In genomic region chr17:63445065-63445464, GRCh38 we compare ENCODE assay signal across 9 cellular contexts. TPM values are rescaled to one million over a fixed set of nuclear protein-coding genes. Genes with fewer than 3 reads are reported as not detected.
A peak's percentile ranks its signal among the peaks of the same experiment; 100 is the strongest.
DNase-seq lines count a peak whose midpoint lies in the region; ATAC-seq lines count a peak whose summit lies in the region.
"Had no signal": no experiment of that assay in that cellular context is flagged by ENCODE, and none has a peak within 500 bp of the region (broad histone marks: within the 10 kb centered on the region; RNA-seq: fewer than 3 reads in every experiment).

No MANE protein-coding gene starts in this region.

- peaks cover 26% of the 10 kb centered on the region for H3K4me1 Mint-ChIP-seq in activated CD4-positive, alpha-beta T cell treated with anti-CD3 and anti-CD28 coated beads for 36 hours
- H3K4me1 Mint-ChIP-seq in activated CD8-positive, alpha-beta T cell treated with anti-CD3 and anti-CD28 coated beads, Interleukin-2, amount 10 ng/mL, durations not matched to agents 7 days and 5 days (ENCODE audit: low read depth), result peaks cover 34% of the 10 kb centered on the region
- peaks cover 47% of the 10 kb centered on the region for H3K4me1 Mint-ChIP-seq in stimulated activated effector memory CD8-positive, alpha-beta T cell treated with anti-CD3 and anti-CD28 coated beads, Interleukin-12 subunit alpha, Interleukin-12 subunit beta, amount 100 ng/mL, for 72 hours

- no peaks in the 10 kb centered on the region for H3K9me3 ChIP-seq in iPS-18c (ENCODE audit: control insufficient read depth, insufficient read depth, low read length)
- H3K9me3 ChIP-seq: BLaER1 had no signal

- ATAC-seq in activated CD4-positive, alpha-beta T cell treated with anti-CD3 and anti-CD28 coated beads for 36 hours, result no peak
- no peak for ATAC-seq in activated CD8-positive, alpha-beta T cell treated with anti-CD3 and anti-CD28 coated beads, Interleukin-2, amount 10 ng/mL, durations not matched to agents 7 days and 5 days
- no peak for ATAC-seq in stimulated activated effector memory CD8-positive, alpha-beta T cell treated with anti-CD3 and anti-CD28 coated beads, Interleukin-12 subunit alpha, Interleukin-12 subunit beta, amount 100 ng/mL, for 72 hours
- ATAC-seq in GM21619 (IDR thresholded peaks at IDR 0.05; ENCODE audit: unreplicated experiment), result no peak

- H3K36me3 Mint-ChIP-seq in activated CD4-positive, alpha-beta T cell treated with anti-CD3 and anti-CD28 coated beads for 36 hours (ENCODE audit: low read depth), result no peaks in the 10 kb centered on the region
- H3K36me3 Mint-ChIP-seq in activated CD8-positive, alpha-beta T cell treated with anti-CD3 and anti-CD28 coated beads, Interleukin-2, amount 10 ng/mL, durations not matched to agents 7 days and 5 days (ENCODE audit: low read depth), result no peaks in the 10 kb centered on the region
- H3K36me3 Mint-ChIP-seq in stimulated activated effector memory CD8-positive, alpha-beta T cell treated with anti-CD3 and anti-CD28 coated beads, Interleukin-12 subunit alpha, Interleukin-12 subunit beta, amount 100 ng/mL, for 72 hours, result peaks cover 12% of the 10 kb centered on the region

- CTCF ChIA-PET in activated CD4-positive, alpha-beta T cell treated with anti-CD3 and anti-CD28 coated beads for 36 hours (lab: Charles Lee), result interaction anchor here (0.8 to 3.1 kb wide), 4 partner anchors 17 to 167 kb away, joined by 3 to 19 read pairs (median 9); no protein-coding TSS in a partner anchor
- CTCF ChIA-PET in activated CD8-positive, alpha-beta T cell treated with anti-CD3 and anti-CD28 coated beads, Interleukin-2, amount 10 ng/mL, durations not matched to agents 7 days and 5 days (lab: Charles Lee), result interaction anchor here (0.9 to 3.8 kb wide), 11 partner anchors 9 to 177 kb away, joined by 3 to 20 read pairs (median 3); partner anchors contain the start of gene MAP3K3

- H3K4me3 ChIP-seq in iPS-18c (ENCODE audit: insufficient read depth, low read depth, low read length), result peak overlapping the region; percentile 64; the same call in 1 of the 2 replicates

- H3K27ac Mint-ChIP-seq in activated CD4-positive, alpha-beta T cell treated with anti-CD3 and anti-CD28 coated beads for 36 hours, result no peak overlapping the region
- H3K27ac Mint-ChIP-seq in activated CD8-positive, alpha-beta T cell treated with anti-CD3 and anti-CD28 coated beads, Interleukin-2, amount 10 ng/mL, durations not matched to agents 7 days and 5 days, result no peak overlapping the region
- H3K27ac Mint-ChIP-seq in stimulated activated effector memory CD8-positive, alpha-beta T cell treated with anti-CD3 and anti-CD28 coated beads, Interleukin-12 subunit alpha, Interleukin-12 subunit beta, amount 100 ng/mL, for 72 hours, result peak overlapping the region; percentile 91

- H3K27me3 Mint-ChIP-seq in activated CD4-positive, alpha-beta T cell treated with anti-CD3 and anti-CD28 coated beads for 36 hours, result peaks cover 3% of the 10 kb centered on the region
- peaks cover 18% of the 10 kb centered on the region for H3K27me3 Mint-ChIP-seq in activated CD8-positive, alpha-beta T cell treated with anti-CD3 and anti-CD28 coated beads, Interleukin-2, amount 10 ng/mL, durations not matched to agents 7 days and 5 days (ENCODE audit: low read depth)

- intact Hi-C loops in activated CD4-positive, alpha-beta T cell treated with anti-CD3 and anti-CD28 coated beads for 36 hours (cut with DNase I, micrococcal nuclease), result loop anchor here (5.0 to 10.0 kb wide), 4 partner anchors 177 to 700 kb away; partner anchors contain the start of genes CCDC47 (in 1 of the 2), DDX42 (in 1 of the 2), MAP3K3 (in 1 of the 2) and SMARCD2 (in 1 of the 2)

- no peaks in the 10 kb centered on the region for H3K9me3 Mint-ChIP-seq in activated CD4-positive, alpha-beta T cell treated with anti-CD3 and anti-CD28 coated beads for 36 hours (ENCODE audit: low read depth)
- no peaks in the 10 kb centered on the region for H3K9me3 Mint-ChIP-seq in activated CD8-positive, alpha-beta T cell treated with anti-CD3 and anti-CD28 coated beads, Interleukin-2, amount 10 ng/mL, durations not matched to agents 7 days and 5 days (ENCODE audit: insufficient read depth)
- H3K9me3 Mint-ChIP-seq in stimulated activated effector memory CD8-positive, alpha-beta T cell treated with anti-CD3 and anti-CD28 coated beads, Interleukin-12 subunit alpha, Interleukin-12 subunit beta, amount 100 ng/mL, for 72 hours, result no peaks in the 10 kb centered on the region

- no peak for DNase-seq in activated CD4-positive, alpha-beta T cell treated with anti-CD3 and anti-CD28 coated beads for 36 hours
- DNase-seq in activated CD4-positive, alpha-beta T cell treated with anti-CD3 and anti-CD28 coated beads, Interleukin-2, amount 50 U/mL, for 1 hour, result no peak
- DNase-seq in activated CD8-positive, alpha-beta T cell treated with anti-CD3 and anti-CD28 coated beads, Interleukin-2, amount 10 ng/mL, durations not matched to agents 7 days and 5 days, result no peak
- DNase-seq in stimulated activated effector memory CD8-positive, alpha-beta T cell treated with anti-CD3 and anti-CD28 coated beads, Interleukin-12 subunit alpha, Interleukin-12 subunit beta, amount 100 ng/mL, for 72 hours (ENCODE audit: low spot score in 2 of 2), result no peak
- no peak for DNase-seq in HK-2 (ENCODE audit: unreplicated experiment)
- no peak for DNase-seq in activated CD4-positive, alpha-beta T cell treated with anti-CD3 and anti-CD28 coated beads for 1 hour

- POLR2A ChIA-PET in activated CD4-positive, alpha-beta T cell treated with anti-CD3 and anti-CD28 coated beads for 36 hours (lab: Charles Lee), result interaction anchor here (0.6 kb wide), 1 partner anchor 106 kb away, joined by 9 read pairs; no protein-coding TSS in a partner anchor
- POLR2A ChIA-PET in activated CD8-positive, alpha-beta T cell treated with anti-CD3 and anti-CD28 coated beads, Interleukin-2, amount 10 ng/mL, durations not matched to agents 7 days and 5 days (lab: Charles Lee), result no interaction called here

- peak overlapping the region; percentile 34 for H3K4me3 Mint-ChIP-seq in activated CD4-positive, alpha-beta T cell treated with anti-CD3 and anti-CD28 coated beads for 36 hours
- peak overlapping the region; percentile 52 for H3K4me3 Mint-ChIP-seq in activated CD8-positive, alpha-beta T cell treated with anti-CD3 and anti-CD28 coated beads, Interleukin-2, amount 10 ng/mL, durations not matched to agents 7 days and 5 days
- H3K4me3 Mint-ChIP-seq in stimulated activated effector memory CD8-positive, alpha-beta T cell treated with anti-CD3 and anti-CD28 coated beads, Interleukin-12 subunit alpha, Interleukin-12 subunit beta, amount 100 ng/mL, for 72 hours, result peak overlapping the region; percentile 69

RNA-seq across cellular contexts. Expression of gene CYB561, which starts 1.0 kb away (rescaled TPM):
- 1 to 10 TPM; 2.5 to 3.0 TPM for total RNA-seq in activated CD4-positive, alpha-beta T cell treated with anti-CD3 and anti-CD28 coated beads for 36 hours
- total RNA-seq in activated CD8-positive, alpha-beta T cell treated with anti-CD3 and anti-CD28 coated beads, Interleukin-2, amount 10 ng/mL, durations not matched to agents 7 days and 5 days, result 1 to 10 TPM; 2.0 to 2.4 TPM

RNA-seq across cellular contexts. Expression of gene ACE, which starts 31.8 kb away (rescaled TPM):
- total RNA-seq in activated CD4-positive, alpha-beta T cell treated with anti-CD3 and anti-CD28 coated beads for 36 hours, result under 1 TPM; 0.26 to 0.46 TPM
- under 1 TPM in 1 of 2 experiments, not detected in 1; 0.18 TPM for total RNA-seq in activated CD8-positive, alpha-beta T cell treated with anti-CD3 and anti-CD28 coated beads, Interleukin-2, amount 10 ng/mL, durations not matched to agents 7 days and 5 days
